In the genomic region with DNA sequence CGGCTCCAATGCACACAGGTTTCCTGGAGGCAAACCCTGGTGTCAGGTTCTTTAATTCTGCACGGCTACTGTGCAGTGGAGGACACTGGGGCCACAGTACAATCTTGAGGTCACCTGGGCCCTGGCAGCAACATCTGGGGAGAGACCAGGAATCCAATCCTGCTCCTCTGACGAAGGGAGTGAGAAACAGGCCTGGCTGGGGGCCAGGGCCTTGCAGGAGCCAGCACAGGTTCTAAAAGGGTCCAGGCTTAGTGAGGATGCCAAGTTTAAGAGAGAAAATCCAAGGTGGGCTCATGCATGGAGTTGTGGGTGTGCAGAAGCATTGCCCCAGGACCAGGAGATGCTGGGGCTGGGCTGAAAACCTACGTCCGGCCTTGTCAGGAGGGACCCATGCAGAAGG, we compare ENCODE assay signal across 1 cellular context.
TF ChIP-seq lines count a peak whose summit lies in the region.

No MANE protein-coding gene starts in this region.

TF ChIP-seq in IMR-90, 13 proteins besides CTCF, POLR2A, EP300 and RAD21:
- TF ChIP-seq, protein P1, sequence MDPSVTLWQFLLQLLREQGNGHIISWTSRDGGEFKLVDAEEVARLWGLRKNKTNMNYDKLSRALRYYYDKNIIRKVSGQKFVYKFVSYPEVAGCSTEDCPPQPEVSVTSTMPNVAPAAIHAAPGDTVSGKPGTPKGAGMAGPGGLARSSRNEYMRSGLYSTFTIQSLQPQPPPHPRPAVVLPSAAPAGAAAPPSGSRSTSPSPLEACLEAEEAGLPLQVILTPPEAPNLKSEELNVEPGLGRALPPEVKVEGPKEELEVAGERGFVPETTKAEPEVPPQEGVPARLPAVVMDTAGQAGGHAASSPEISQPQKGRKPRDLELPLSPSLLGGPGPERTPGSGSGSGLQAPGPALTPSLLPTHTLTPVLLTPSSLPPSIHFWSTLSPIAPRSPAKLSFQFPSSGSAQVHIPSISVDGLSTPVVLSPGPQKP (IDR thresholded peaks at IDR 0.05; ENCODE audit: borderline replicate concordance, low read depth, low read length) = no peak
- TF ChIP-seq BHLHE40 (IDR thresholded peaks at IDR 0.05; ENCODE audit: low read depth, low read length) = no peak
- TF ChIP-seq SMC3 (IDR thresholded peaks at IDR 0.05; ENCODE audit: low read depth, low read length) = no peak
- TF ChIP-seq, protein P2, sequence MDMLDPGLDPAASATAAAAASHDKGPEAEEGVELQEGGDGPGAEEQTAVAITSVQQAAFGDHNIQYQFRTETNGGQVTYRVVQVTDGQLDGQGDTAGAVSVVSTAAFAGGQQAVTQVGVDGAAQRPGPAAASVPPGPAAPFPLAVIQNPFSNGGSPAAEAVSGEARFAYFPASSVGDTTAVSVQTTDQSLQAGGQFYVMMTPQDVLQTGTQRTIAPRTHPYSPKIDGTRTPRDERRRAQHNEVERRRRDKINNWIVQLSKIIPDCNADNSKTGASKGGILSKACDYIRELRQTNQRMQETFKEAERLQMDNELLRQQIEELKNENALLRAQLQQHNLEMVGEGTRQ (IDR thresholded peaks at IDR 0.05; ENCODE audit: low read depth, low read length) = no peak
